ENCODE assay signal across 8 cellular contexts in the genomic region with DNA sequence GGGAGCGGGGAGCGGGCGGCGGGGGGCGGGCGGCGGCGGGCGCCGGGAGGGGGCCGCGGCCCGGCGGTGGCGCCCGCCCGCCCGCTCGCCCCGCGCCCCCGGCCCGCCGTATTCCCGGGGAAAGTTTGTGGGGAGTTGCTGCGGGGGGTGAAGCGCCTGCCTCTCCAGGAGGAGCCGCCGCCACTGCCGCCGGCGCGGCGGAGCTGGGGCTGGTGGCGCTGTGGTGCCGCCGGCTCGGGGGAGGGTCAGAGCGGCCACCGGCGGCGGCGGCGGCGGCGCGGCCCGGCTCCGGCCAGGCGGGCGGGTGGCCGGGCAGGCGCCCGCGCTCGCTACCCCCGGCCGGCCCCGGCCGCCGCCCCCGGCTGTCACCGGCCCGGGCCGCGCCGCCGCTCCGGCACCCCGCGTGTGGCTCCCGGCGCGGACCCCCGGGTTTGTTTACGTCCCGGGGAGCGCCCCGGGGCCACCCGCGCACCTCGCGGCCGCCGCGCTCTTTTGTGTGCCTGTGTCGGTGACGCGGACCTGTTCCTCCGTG. TPM values are rescaled to one million over a fixed set of nuclear protein-coding genes. Genes with fewer than 3 reads are reported as not detected.
DNase-seq lines count a peak whose midpoint lies in the region; ATAC-seq and TF ChIP-seq lines count a peak whose summit lies in the region.

No MANE protein-coding gene starts in this region.

- CTCF ChIA-PET in WTC11 (lab: Charles Lee), result interaction anchor here (1.0 kb wide), 1 partner anchor 54 kb away, joined by 3 read pairs; no protein-coding TSS in a partner anchor

- H3K9me3 ChIP-seq in esophagus (ENCODE audit: control insufficient read depth in 2 of 2, insufficient read depth in 1 of 2, low read depth in 1 of 2, low read length in 1 of 2), result no peaks in the 10 kb centered on the region
- H3K9me3 ChIP-seq in muscle layer of colon (ENCODE audit: low read length), result no peaks in the 10 kb centered on the region
- no peaks in the 10 kb centered on the region for H3K9me3 ChIP-seq in aorta (ENCODE audit: control insufficient read depth, low read length)

- H3K9ac ChIP-seq in muscle layer of colon (ENCODE audit: low read length), result no peak overlapping the region

- no peaks in the 10 kb centered on the region for H3K36me3 Mint-ChIP-seq in WTC11

- ATAC-seq in WTC11 (no peak), aorta (ENCODE audit: low FRiP score) (peak; percentile 30)

- H3K4me1 ChIP-seq in esophagus (ENCODE audit: control insufficient read depth in 2 of 2, insufficient read depth in 2 of 2, low read length in 1 of 2) (peaks cover 0 to 2% of the 10 kb centered on the region in 2 donors), muscle layer of colon (ENCODE audit: insufficient read depth, low read length) (peaks cover 30% of the 10 kb centered on the region), aorta (ENCODE audit: control insufficient read depth in 1 of 2, insufficient read depth in 2 of 2, low read length in 2 of 2) (no peaks in the 10 kb centered on the region)

- POLR2A ChIA-PET in WTC11 (lab: Charles Lee), result no interaction called here

- no peak overlapping the region; the same call in 1 of the 2 replicates for H3K4me3 Mint-ChIP-seq in WTC11

- no peak for TF ChIP-seq CTCF in WTC11 (IDR thresholded peaks at IDR 0.05)

- H3K27me3 ChIP-seq in esophagus (ENCODE audit: control insufficient read depth in 1 of 2, insufficient read depth in 2 of 2, low read length in 2 of 2), result no peaks in the 10 kb centered on the region
- H3K27me3 ChIP-seq in muscle layer of colon (ENCODE audit: control insufficient read depth in 1 of 2, insufficient read depth in 2 of 2, low read length in 2 of 2), result no peaks in the 10 kb centered on the region
- H3K27me3 ChIP-seq in aorta (ENCODE audit: control insufficient read depth in 1 of 2, insufficient read depth in 2 of 2, low read length in 1 of 2), result no peaks in the 10 kb centered on the region

- 1% methylated on average over 15 to 89 of the region's 90 CpGs for WGBS in esophagus, 2 donors
- WGBS in aorta, 2 donors, result 0 to 1% methylated on average over 22 to 90 of the region's 90 CpGs

- no peak overlapping the region for H3K27ac Mint-ChIP-seq in WTC11

- H3K36me3 ChIP-seq in esophagus (ENCODE audit: control insufficient read depth in 2 of 2, insufficient read depth in 2 of 2, low read length in 1 of 2) (no peaks in the 10 kb centered on the region), muscle layer of colon (ENCODE audit: insufficient read depth, low read length) (no peaks in the 10 kb centered on the region), aorta (ENCODE audit: control insufficient read depth in 1 of 2, insufficient read depth in 2 of 2, low read length in 1 of 2) (no peaks in the 10 kb centered on the region)

- H3K4me3 ChIP-seq in esophagus (ENCODE audit: low read depth in 1 of 2, low read length in 2 of 2) (peak overlapping the region; percentile 66 to 97), muscle layer of colon (ENCODE audit: low read depth in 1 of 2, low read length in 2 of 2) (peak overlapping the region; percentile 57 to 59), aorta (ENCODE audit: low read length in 2 of 2) (peak overlapping the region; percentile 94 to 100)

- no peaks in the 10 kb centered on the region for H3K9me3 Mint-ChIP-seq in WTC11

- DNase-seq in activated CD4-positive, CD25-positive, alpha-beta regulatory T cell treated with anti-CD3 and anti-CD28 coated beads, Interleukin-2, amount 50 U/mL, for 72 hours, result peak; percentile 42
- DNase-seq in activated CD4-positive, CD25-positive, alpha-beta regulatory T cell (lab: John Stamatoyannopoulos, UW), result no peak
- DNase-seq in HPDE6-E6E7 (ENCODE audit: extremely low spot score) (peak; percentile 23), WTC11 (ENCODE audit: low spot score) (peak; percentile 54), aorta (peak; percentile 64 to 83), DMS153 (lab: John Stamatoyannopoulos, UW) (no peak)

- intact Hi-C loops in aorta (cut with DNase I), result loop anchor here (5.0 to 10.0 kb wide), 7 partner anchors 41 to 421 kb away; no protein-coding TSS in a partner anchor

- peaks cover 49% of the 10 kb centered on the region for H3K4me1 Mint-ChIP-seq in WTC11

- peaks cover 9% of the 10 kb centered on the region for H3K27me3 Mint-ChIP-seq in WTC11 (ENCODE audit: low read depth)

- H3K27ac ChIP-seq in esophagus (ENCODE audit: low read depth in 2 of 2, low read length in 1 of 2), result peak overlapping the region; percentile 11 to 83
- H3K27ac ChIP-seq in muscle layer of colon (ENCODE audit: low read depth, low read length), result peak overlapping the region; percentile 59
- peak overlapping the region; percentile 77 to 97 for H3K27ac ChIP-seq in aorta (ENCODE audit: low read depth in 1 of 2, low read length in 2 of 2)

TF ChIP-seq in WTC11, 78 proteins besides CTCF, POLR2A, EP300 and RAD21:
- TF ChIP-seq MAX (CRISPR knock-in tag; IDR thresholded peaks at IDR 0.05) (no peak), ZNF423 (CRISPR knock-in tag; IDR thresholded peaks at IDR 0.05) (peak; percentile 68)

RNA-seq across cellular contexts. Expression of gene CUX1, which starts 0.9 kb away (rescaled TPM):
- total RNA-seq in WTC11 (2021) (64.3 to 77.1 TPM (median 76.1 TPM) in 3 replicates), aorta (100 to 1,000 TPM; 136 to 159 TPM)
- polyA plus RNA-seq in esophagus (10 to 100 TPM; 19.6 to 21.7 TPM), aorta (10 to 100 TPM; 51.6 to 52.6 TPM)

Comparison
In these comparisons a context has a peak if more than half of its experiments do, and no peak if none do; other contexts are left out.
1. DNase-seq: peak in activated CD4-positive, CD25-positive, alpha-beta regulatory T cell treated with anti-CD3 and anti-CD28 coated beads, Interleukin-2, amount 50 U/mL, for 72 hours (single experiment), HPDE6-E6E7 (single experiment), WTC11 (single experiment) and aorta (2 of 2); none in activated CD4-positive, CD25-positive, alpha-beta regulatory T cell (0 of 4) and DMS153 (single experiment).
2. Peak in every context shown above with its lines, with median percentiles within 50 percentile points of each other: H3K27ac ChIP-seq and H3K4me3 ChIP-seq.